31 cellular contexts compared by ENCODE assay signal in the genomic region with DNA sequence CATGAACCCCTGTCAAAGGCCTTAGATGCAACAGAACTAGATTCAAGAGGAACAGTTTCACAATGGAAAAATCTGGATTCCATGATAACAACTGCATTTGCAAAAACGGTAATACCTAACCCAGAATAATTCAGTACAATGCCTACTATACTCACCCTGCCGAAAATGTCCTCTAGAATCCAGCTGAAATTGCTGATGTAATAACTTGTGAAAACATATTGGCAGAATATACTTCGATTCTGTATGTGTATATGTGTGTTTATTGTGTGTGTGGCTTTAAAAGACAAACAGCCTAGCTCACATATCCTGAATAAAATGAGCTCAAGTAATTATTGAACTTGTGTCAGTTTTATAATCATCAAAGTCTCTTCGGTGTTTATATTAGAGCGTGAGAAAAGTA. TPM values are rescaled to one million over a fixed set of nuclear protein-coding genes. Genes with fewer than 3 reads are reported as not detected.
A peak's percentile ranks its signal among the peaks of the same experiment; 100 is the strongest.
DNase-seq lines count a peak whose midpoint lies in the region; ATAC-seq, FAIRE-seq and TF ChIP-seq lines count a peak whose summit lies in the region.
"Had no signal": no experiment of that assay in that cellular context is flagged by ENCODE, and none has a peak within 500 bp of the region (broad histone marks: within the 10 kb centered on the region; RNA-seq: fewer than 3 reads in every experiment).

No MANE protein-coding gene starts in this region.

- no peaks in the 10 kb centered on the region for H3K9me3 ChIP-seq in SK-N-SH
- no peaks in the 10 kb centered on the region for H3K9me3 ChIP-seq in PC-3 (ENCODE audit: low read length)
- no peaks in the 10 kb centered on the region for H3K9me3 ChIP-seq in pancreas
- H3K9me3 ChIP-seq: upper lobe of right lung had no signal

- DNase-seq in SK-N-SH, result no peak
- no peak for DNase-seq in PC-3
- no peak for DNase-seq in effector memory CD8-positive, alpha-beta T cell
- no peak for DNase-seq in pancreas
- DNase-seq in T-cell, result no peak
- DNase-seq in stimulated activated naive CD4-positive, alpha-beta T cell treated with Interleukin-2 at 50 U/mL for 16 hours (lab: John Stamatoyannopoulos, UW), result no peak
- no peak for DNase-seq in pons (ENCODE audit: low spot score)
- DNase-seq: 8988T; activated CD4-positive, alpha-beta T cell treated with anti-CD3 and anti-CD28 coated beads for 48 hours; activated gamma-delta T cell treated with Interleukin-2 at 50 U/mL for 16 hours; activated T-cell treated with anti-CD3 and anti-CD28 coated beads, Interleukin-2, amount 50 U/mL, for 1 hour; DND-41; endodermal cell; foreskin keratinocyte; GOT3; head of caudate nucleus; HFFc6; NCI-H1694; NCI-H446 treated with DMSO at 0.1 percent for 48 hours; NCI-H82; Right ventricle myocardium superior; stimulated activated naive B cell treated with anti-CD40 and anti-IgM and Interleukin-4, amounts not matched to agents 10 μg/mL and 1 μg/mL and 100 μg/mL, for 72 hours; upper lobe of right lung; WERI-Rb-1 had no signal

- H3K36me3 Mint-ChIP-seq in effector memory CD8-positive, alpha-beta T cell (ENCODE audit: insufficient read depth), result no peaks in the 10 kb centered on the region
- peaks cover 3% of the 10 kb centered on the region for H3K36me3 Mint-ChIP-seq in T-cell
- H3K36me3 Mint-ChIP-seq: CD14-positive monocyte had no signal

- H3K4me2 ChIP-seq in SK-N-SH, result no peak overlapping the region
- 0 out of 2 replicates have a peak overlapping the region, but pooled peaks have one; percentile 3 for H3K4me2 ChIP-seq in PC-3 (ENCODE audit: low read length)

- H3K27me3 ChIP-seq in SK-N-SH (ENCODE audit: insufficient read depth), result no peaks in the 10 kb centered on the region
- H3K27me3 ChIP-seq in PC-3 (ENCODE audit: low read length), result no peaks in the 10 kb centered on the region
- no peaks in the 10 kb centered on the region for H3K27me3 ChIP-seq in pancreas
- H3K27me3 ChIP-seq: foreskin keratinocyte, upper lobe of right lung had no signal

- no peak overlapping the region for H3K9ac ChIP-seq in SK-N-SH
- H3K9ac ChIP-seq in PC-3 (ENCODE audit: low read length), result no peak overlapping the region

- TF ChIP-seq CTCF in SK-N-SH (IDR thresholded peaks at IDR 0.05), result no peak
- no peak for TF ChIP-seq CTCF in PC-3 (conservative IDR thresholded peaks at IDR 0.05; ENCODE audit: low read depth, low read length)
- TF ChIP-seq CTCF in pancreas (IDR thresholded peaks at IDR 0.05), result no peak

- no peaks in the 10 kb centered on the region for H3F3A ChIP-seq in SK-N-SH (replicated peaks; ENCODE audit: insufficient read depth)
- no peaks in the 10 kb centered on the region for H3F3A ChIP-seq in PC-3 (ENCODE audit: low read length, unreplicated experiment)

- H3K4me3 ChIP-seq in SK-N-SH (ENCODE audit: low read depth in 2 of 2, low read length in 1 of 2) (no peak overlapping the region), PC-3 (ENCODE audit: low read length) (no peak overlapping the region), pancreas (no peak overlapping the region)
- H3K4me3 ChIP-seq: skin epidermis, upper lobe of right lung had no signal

- peak overlapping the region; percentile 26 to 73 for H3K27ac Mint-ChIP-seq in effector memory CD8-positive, alpha-beta T cell
- H3K27ac Mint-ChIP-seq in T-cell, result peak overlapping the region in 1 of 2 donors; percentile 11
- H3K27ac Mint-ChIP-seq: dendritic cell treated with granulocyte-macrophage colony-stimulating factor and Interleukin-4, amounts not matched to agents 40 ng/mL and 50 ng/mL, for 4 days; endodermal cell; stimulated activated naive B cell treated with anti-CD40 and anti-IgM and Interleukin-4, amounts not matched to agents 10 μg/mL and 1 μg/mL and 100 μg/mL, for 72 hours had no signal

- peaks cover 0 to 12% of the 10 kb centered on the region in 2 donors for H3K27me3 Mint-ChIP-seq in effector memory CD8-positive, alpha-beta T cell
- H3K27me3 Mint-ChIP-seq in T-cell, result peaks cover 0 to 7% of the 10 kb centered on the region in 2 donors

- H3K4me1 ChIP-seq in SK-N-SH (ENCODE audit: control insufficient read depth in 1 of 2, insufficient read depth in 2 of 2, low read depth in 1 of 2, low read length in 1 of 2) (no peaks in the 10 kb centered on the region), PC-3 (ENCODE audit: insufficient read depth, low read length) (peaks cover 21% of the 10 kb centered on the region; the same call in 1 of the 2 replicates), pancreas (peaks cover 0 to 32% (median 24%) of the 10 kb centered on the region in 3 donors)

- no peak for TF ChIP-seq RAD21 in SK-N-SH (IDR thresholded peaks at IDR 0.05; ENCODE audit: low read length)

- H3K36me3 ChIP-seq in SK-N-SH (replicated peaks in 1 of 2; ENCODE audit: control insufficient read depth in 1 of 2, insufficient read depth in 2 of 2, low read length in 1 of 2) (no peaks in the 10 kb centered on the region), PC-3 (ENCODE audit: low read depth, low read length) (no peaks in the 10 kb centered on the region), pancreas (no peaks in the 10 kb centered on the region)
- H3K36me3 ChIP-seq: upper lobe of right lung, WERI-Rb-1 had no signal

- POLR2A ChIA-PET in SK-N-SH (lab: Yijun Ruan, JAX) (no interaction called here), PC-3 (lab: Charles Lee; ENCODE audit: unreplicated experiment) (interaction anchor here (0.6 kb wide), 1 partner anchor 30 kb away, joined by 3 read pairs; no protein-coding TSS in a partner anchor), T-cell (lab: Charles Lee) (interaction anchor here in 1 of 2 donors (0.6 kb wide), 1 partner anchor 169 kb away, joined by 3 read pairs; no protein-coding TSS in a partner anchor)

- no peaks in the 10 kb centered on the region for H3K9me3 Mint-ChIP-seq in effector memory CD8-positive, alpha-beta T cell
- H3K9me3 Mint-ChIP-seq in T-cell, result peaks cover 0 to 7% (median 5%) of the 10 kb centered on the region in 3 donors
- H3K9me3 Mint-ChIP-seq: central memory CD8-positive, alpha-beta T cell had no signal

- ATAC-seq in SK-N-SH treated with all-trans-retinoic acid at 6 μM for 48 hours (no peak), PC-3 (peak; percentile 17; the same call in 1 of the 2 replicates), pancreas (no peak), T-cell (replicated peaks in 1 of 4) (no peak)
- no peak for ATAC-seq in effector memory CD8-positive, alpha-beta T cell (replicated peaks)
- ATAC-seq: foreskin keratinocyte had no signal

- H2AFZ ChIP-seq in SK-N-SH (ENCODE audit: low read depth) (peak overlapping the region; percentile 23; the same call in 1 of the 2 replicates), PC-3 (ENCODE audit: low read length) (peak overlapping the region; percentile 42)

- TF ChIP-seq EP300 in SK-N-SH (IDR thresholded peaks at IDR 0.05; ENCODE audit: borderline replicate concordance in 1 of 2, low read depth in 1 of 2, low read length in 1 of 2), result no peak

- peaks cover 18 to 19% of the 10 kb centered on the region in 2 donors for H3K4me1 Mint-ChIP-seq in effector memory CD8-positive, alpha-beta T cell (ENCODE audit: low read depth in 2 of 2)
- peaks cover 7 to 35% (median 22%) of the 10 kb centered on the region in 3 donors for H3K4me1 Mint-ChIP-seq in T-cell

- BruUV-seq in PC-3 (replicated peaks; lab: Mats Ljungman, UMichigan), result no TSS peak

- no peak overlapping the region for H3K4me3 Mint-ChIP-seq in effector memory CD8-positive, alpha-beta T cell
- H3K4me3 Mint-ChIP-seq in T-cell, result no peak overlapping the region
- H3K4me3 Mint-ChIP-seq: CD14-positive monocyte; central memory CD8-positive, alpha-beta T cell; dendritic cell treated with granulocyte-macrophage colony-stimulating factor and Interleukin-4, amounts not matched to agents 40 ng/mL and 50 ng/mL, for 4 days; endodermal cell; stimulated activated naive B cell treated with anti-CD40 and anti-IgM and Interleukin-4, amounts not matched to agents 10 μg/mL and 1 μg/mL and 100 μg/mL, for 72 hours had no signal

- CTCF ChIA-PET in SK-N-SH (lab: Yijun Ruan, JAX) (no interaction called here), PC-3 (lab: Charles Lee) (no interaction called here), T-cell (lab: Charles Lee) (no interaction called here)

- H3K27ac ChIP-seq in SK-N-SH (ENCODE audit: low read depth in 2 of 2, low read length in 1 of 2) (no peak overlapping the region), PC-3 (ENCODE audit: low read length) (no peak overlapping the region), pancreas (peak overlapping the region in 3 of 4 donors; percentile 13 to 77 (median 61))
- H3K27ac ChIP-seq: foreskin keratinocyte, upper lobe of right lung, WERI-Rb-1 had no signal

- no peak for FAIRE-seq in pancreas (lab: Jason Lieb, UNC)
- FAIRE-seq: D721Med, keratinocyte had no signal

- WGBS in SK-N-SH (ENCODE audit: low lambda C conversion rate), result 80% methylated on average over 5 of the region's 5 CpGs
- WGBS in pancreas, 2 donors, result 22% methylated on average over 5 of the region's 5 CpGs

- no peaks in the 10 kb centered on the region for H3K9me2 ChIP-seq in SK-N-SH
- no peaks in the 10 kb centered on the region for H3K9me2 ChIP-seq in PC-3 (replicated peaks; ENCODE audit: low read length)

- H3K79me2 ChIP-seq in SK-N-SH (ENCODE audit: insufficient read depth), result no peaks in the 10 kb centered on the region
- no peaks in the 10 kb centered on the region for H3K79me2 ChIP-seq in PC-3 (ENCODE audit: low read length)

- intact Hi-C loops in PC-3 (cut with micrococcal nuclease), result no loop called here
- intact Hi-C loops in pancreas (cut with DNase I), result no loop called here

- H4K20me1 ChIP-seq in SK-N-SH (ENCODE audit: insufficient read depth) (no peaks in the 10 kb centered on the region), PC-3 (ENCODE audit: low read length) (no peaks in the 10 kb centered on the region)

TF ChIP-seq in SK-N-SH, 30 proteins besides CTCF, POLR2A, EP300 and RAD21 (continues in another document):
- no peak for TF ChIP-seq RXRA (IDR thresholded peaks at IDR 0.05; ENCODE audit: borderline replicate concordance, low read depth)

RNA-seq across cellular contexts. Expression of gene PHLDA1, which starts 46.0 kb away (rescaled TPM):
- polyA plus RNA-seq in SK-N-SH (2012; rRNA removed), result 21.6 and 26.2 TPM in 2 replicates
- 20.1 and 20.3 TPM in 2 replicates for polyA plus RNA-seq in SK-N-SH (2012; cell fraction: cytosol; rRNA removed)
- 19.8 and 24.5 TPM in 2 replicates for polyA plus RNA-seq in SK-N-SH (2012; cell fraction: nucleus; rRNA removed)
- total RNA-seq in PC-3 (2014; rRNA removed), result 181 and 218 TPM in 2 replicates
- 10 to 100 TPM in 3 of 6 donors, 1 to 10 TPM in 3; 2.9 to 16.1 (median 7.1) TPM for total RNA-seq in pancreas
- polyA plus RNA-seq in pancreas, result 1 to 10 TPM; 2.9 to 5.9 TPM
- 10 to 100 TPM in 1 of 5 donors, 1 to 10 TPM in 4; 5.4 to 11.7 (median 7.1) TPM for total RNA-seq in T-cell

Comparison
In these comparisons a context has a peak if more than half of its experiments do, and no peak if none do; other contexts are left out.
1. H3K27ac ChIP-seq: peak in pancreas (3 of 4); none in SK-N-SH (0 of 2) and PC-3 (single experiment).
2. RNA of gene PHLDA1, which starts 46.0 kb away (total RNA-seq): 181 to 218 TPM in PC-3; 2.9 to 16.1 TPM in pancreas and 5.4 to 11.7 TPM in T-cell; every median in the first group is over 10 times any median in the second.